10 cellular contexts compared by ENCODE assay signal in the genomic region with DNA sequence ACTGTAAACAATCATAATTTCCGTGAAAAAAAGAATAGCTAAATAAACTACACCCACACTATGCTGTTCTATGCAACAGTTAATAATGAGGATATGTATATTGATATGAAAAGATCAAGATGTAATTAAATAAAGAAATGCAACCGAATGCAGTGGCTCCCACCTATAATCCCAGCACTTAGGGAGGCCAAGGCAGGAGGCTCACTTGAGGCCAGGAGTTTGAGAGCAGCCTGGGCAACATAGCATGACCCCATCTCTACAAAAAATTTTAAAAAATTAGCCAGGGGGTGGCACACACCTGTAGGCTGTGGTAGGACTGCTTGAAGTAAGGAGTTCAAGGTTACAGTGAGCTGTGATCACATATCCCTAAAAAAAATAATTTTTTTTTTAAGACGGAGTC.
"Had no signal": no experiment of that assay in that cellular context is flagged by ENCODE, and none has a peak within 500 bp of the region (broad histone marks: within the 10 kb centered on the region; RNA-seq: fewer than 3 reads in every experiment).

No MANE protein-coding gene starts in this region.

- H3K27ac Mint-ChIP-seq: GM23338, H9, HFFc6 had no signal

- H3K9ac ChIP-seq: KMS-11 had no signal

- H3K27ac ChIP-seq: HL-60, KMS-11 had no signal

- H3K4me2 ChIP-seq: GM23338, KMS-11 had no signal

- H3K4me1 Mint-ChIP-seq: GM23338 had no signal

- H2AFZ ChIP-seq: GM23338 had no signal

- H3K9me3 Mint-ChIP-seq: GM23338, H9, HFFc6 had no signal

- FAIRE-seq: H1, H54 had no signal

- ATAC-seq: GM23338 had no signal

- H3K4me3 Mint-ChIP-seq: GM23338, H9, HFFc6 had no signal

- H3K4me3 ChIP-seq: GM23338 had no signal

- DNase-seq: H9, HCEC 1CT, HFFc6, IMR-90, KBM-7 had no signal
